Comparison of ENCODE assay signal across 1 cellular context in genomic region chr17:58120195-58120822, GRCh38.
TF ChIP-seq lines count a peak whose summit lies in the region.

No MANE protein-coding gene starts in this region.

TF ChIP-seq in K562, 482 proteins besides CTCF, POLR2A, EP300 and RAD21 (continued from another document):
- TF ChIP-seq CHAMP1 (IDR thresholded peaks at IDR 0.05) (peak; percentile 51; the same call in 1 of the 2 replicates), NBN (IDR thresholded peaks at IDR 0.05; ENCODE audit: low read depth) (no peak), COPS2 (conservative IDR thresholded peaks at IDR 0.05) (no peak), ZBED1 (IDR thresholded peaks at IDR 0.05) (no peak), CXXC5 (CRISPR knock-in tag; IDR thresholded peaks at IDR 0.05) (0 out of 2 replicates have a peak, but pooled peaks have one; percentile 26), ZNF609 (CRISPR knock-in tag; IDR thresholded peaks at IDR 0.05; ENCODE audit: borderline replicate concordance) (0 out of 2 replicates have a peak, but pooled peaks have one; percentile 34), E4F1 (CRISPR knock-in tag; IDR thresholded peaks at IDR 0.05; ENCODE audit: borderline replicate concordance) (no peak), ZNF785 (CRISPR knock-in tag; IDR thresholded peaks at IDR 0.05) (no peak), MAZ (CRISPR knock-in tag; conservative IDR thresholded peaks at IDR 0.05 in 1 of 2, IDR thresholded peaks at IDR 0.05 in 1 of 2) (peak in 1 of 2 experiments; percentile 56; a peak in 2 of 4 replicates), GABPB1 (CRISPR knock-in tag; IDR thresholded peaks at IDR 0.05) (0 out of 2 replicates have a peak, but pooled peaks have one; percentile 27), CUX1 (CRISPR knock-in tag; IDR thresholded peaks at IDR 0.05) (no peak), CREB3 (tag; conservative IDR thresholded peaks at IDR 0.05; ENCODE audit: low read depth) (peak; percentile 76; the same call in 1 of the 2 replicates)
